In the genomic region with DNA sequence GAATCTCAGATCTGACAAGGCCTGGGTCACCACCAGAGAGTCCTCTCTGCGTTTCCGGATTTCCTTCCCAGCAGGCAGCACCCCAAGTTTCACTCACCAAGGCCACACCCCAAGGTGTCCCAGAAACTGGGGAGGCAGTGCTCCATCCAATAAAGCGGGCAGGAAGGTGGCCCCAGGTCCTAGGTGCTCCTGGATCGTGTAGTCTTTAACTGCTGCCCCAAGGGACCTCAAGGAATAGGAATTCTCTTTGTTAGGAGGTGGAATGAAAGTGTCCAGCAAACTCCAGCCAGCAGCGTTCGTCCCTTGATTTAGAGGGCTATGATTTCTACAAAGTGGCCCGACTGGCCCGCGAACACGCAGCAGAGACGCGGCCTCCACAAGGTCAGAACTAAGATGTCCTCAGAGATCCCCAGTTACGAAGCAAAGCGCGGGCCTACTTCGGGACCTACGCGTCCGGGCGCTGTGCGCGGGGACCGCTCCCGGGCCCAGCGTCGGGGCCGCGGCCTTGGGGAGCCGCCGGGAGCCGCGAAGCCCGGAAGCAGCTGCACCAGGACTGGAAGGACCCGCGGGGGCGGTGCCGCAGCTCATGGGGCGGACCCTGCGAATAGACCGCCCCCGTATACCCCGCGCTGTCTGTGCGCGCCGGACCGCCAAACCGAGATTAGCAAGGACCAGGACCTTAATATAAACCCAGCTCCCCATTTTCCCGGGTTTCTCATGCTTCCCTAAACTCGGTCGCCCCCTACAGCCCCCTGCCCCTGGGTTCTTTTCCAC, we compare ENCODE assay signal across 8 cellular contexts. TPM values are rescaled to one million over a fixed set of nuclear protein-coding genes. Genes with fewer than 3 reads are reported as not detected.
DNase-seq lines count a peak whose midpoint lies in the region; ATAC-seq and TF ChIP-seq lines count a peak whose summit lies in the region.

A gene with protein sequence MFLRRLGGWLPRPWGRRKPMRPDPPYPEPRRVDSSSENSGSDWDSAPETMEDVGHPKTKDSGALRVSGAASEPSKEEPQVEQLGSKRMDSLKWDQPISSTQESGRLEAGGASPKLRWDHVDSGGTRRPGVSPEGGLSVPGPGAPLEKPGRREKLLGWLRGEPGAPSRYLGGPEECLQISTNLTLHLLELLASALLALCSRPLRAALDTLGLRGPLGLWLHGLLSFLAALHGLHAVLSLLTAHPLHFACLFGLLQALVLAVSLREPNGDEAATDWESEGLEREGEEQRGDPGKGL (minus strand): TSS at position 555 of the 774 bp plus-strand sequence. CDS start 831 bp downstream, outside the sequence.

- H3K4me3 ChIP-seq in kidney epithelial cell (ENCODE audit: low read depth, low read length): peak within 1 kb of the TSS; percentile 77

- no peaks in the 10 kb centered on the region for H3K27me3 ChIP-seq in kidney epithelial cell (ENCODE audit: control insufficient read depth, insufficient read depth, low read length)

- POLR2A ChIA-PET in GM10248 (lab: Yijun Ruan, JAX): interaction anchor here (0.6 to 1.0 kb wide), 5 partner anchors 8 to 755 kb away, joined by 3 to 6 read pairs (median 3); a partner anchor contains a TSS

- no peak for TF ChIP-seq CTCF in GM10248 (IDR thresholded peaks at IDR 0.05; ENCODE audit: control extremely low read depth, extremely low read depth, low read depth, missing control alignments)
- TF ChIP-seq CTCF in kidney epithelial cell (IDR thresholded peaks at IDR 0.05; ENCODE audit: insufficient read depth, low read length, poor library complexity, severe bottlenecking): no peak

- CTCF ChIA-PET in GM10248 (lab: Yijun Ruan, JAX): interaction anchor here (0.8 to 2.6 kb wide), 5 partner anchors 63 to 228 kb away, joined by 3 to 12 read pairs (median 3); a partner anchor contains a TSS

- DNase-seq in GM10248 (ENCODE audit: extremely low spot score) (peak; percentile 86), NCI-H446 (lab: John Stamatoyannopoulos, UW) (peak; percentile 74 to 85), cerebellum (ENCODE audit: low spot score) (peak; percentile 89), kidney epithelial cell (ENCODE audit: low read depth) (peak; percentile 37)
- peak; percentile 67 for DNase-seq in activated CD4-positive, alpha-beta T cell treated with anti-CD3 and anti-CD28 coated beads for 1 hour
- peak; percentile 89 for DNase-seq in stimulated activated CD4-positive, alpha-beta T cell treated with anti-CD3 and anti-CD28 coated beads, Interleukin-15, amount 100 ng/mL, for 24 hours

- H3K36me3 ChIP-seq in kidney epithelial cell (ENCODE audit: control insufficient read depth, insufficient read depth, low read length): no peaks in the 10 kb centered on the region

- ATAC-seq in HG03039 (IDR thresholded peaks at IDR 0.05; ENCODE audit: unreplicated experiment): peak; percentile 40
- no peak for ATAC-seq in HG03442 (IDR thresholded peaks at IDR 0.05; ENCODE audit: unreplicated experiment)

RNA-seq across cellular contexts. Expression of the gene that starts here (rescaled TPM):
- total RNA-seq in cerebellum (11.4 TPM), kidney epithelial cell (19.0 and 24.9 TPM in 2 replicates)

Comparison
In these comparisons a context has a peak if more than half of its experiments do, and no peak if none do; other contexts are left out.
1. DNase-seq: peak in every context shown above with its lines; median percentile 89 in cerebellum; 89 in stimulated activated CD4-positive, alpha-beta T cell treated with anti-CD3 and anti-CD28 coated beads, Interleukin-15, amount 100 ng/mL, for 24 hours; 86 in GM10248; 80 in NCI-H446; 67 in activated CD4-positive, alpha-beta T cell treated with anti-CD3 and anti-CD28 coated beads for 1 hour; 37 in kidney epithelial cell.